ENCODE assay signal across 8 cellular contexts in the genomic region with DNA sequence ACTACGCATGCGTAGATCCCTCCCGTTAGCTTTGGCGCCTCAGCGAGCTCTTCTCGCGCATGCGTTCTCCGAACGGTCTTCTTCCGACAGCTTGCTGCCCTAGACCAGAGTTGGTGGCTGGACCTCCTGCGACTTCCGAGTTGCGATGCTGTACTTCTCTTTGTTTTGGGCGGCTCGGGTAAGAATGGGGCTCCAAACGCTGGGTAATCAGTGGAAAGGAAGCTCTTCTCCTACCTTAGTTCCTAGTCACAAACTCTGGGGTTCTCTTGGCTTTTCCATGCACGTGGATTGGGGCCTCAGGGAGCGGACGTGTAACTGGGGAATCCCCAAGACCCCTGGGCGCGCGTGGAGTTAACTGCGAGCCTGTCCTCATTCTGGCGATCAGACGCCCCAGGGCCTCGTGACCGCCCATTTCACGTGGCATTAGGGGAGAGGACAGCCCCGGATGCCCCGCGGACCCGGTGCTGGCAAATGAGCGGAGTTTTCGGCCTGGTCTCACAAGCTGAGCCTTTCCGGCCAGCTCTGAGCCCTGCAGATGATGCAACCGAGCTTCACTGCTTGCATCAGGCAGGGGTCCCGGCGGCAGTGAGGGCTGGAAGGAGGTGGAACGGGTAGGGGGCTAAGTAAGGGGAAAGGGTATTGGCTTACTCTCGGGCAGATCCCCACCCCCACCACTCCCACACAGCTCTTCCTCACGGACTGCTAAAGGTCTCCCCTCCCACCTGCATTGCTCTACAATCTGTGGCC. TPM values are rescaled to one million over a fixed set of nuclear protein-coding genes. Genes with fewer than 3 reads are reported as not detected.
DNase-seq lines count a peak whose midpoint lies in the region; ATAC-seq and TF ChIP-seq lines count a peak whose summit lies in the region.

A gene (plus strand): TSS at position 78 of the 747 bp plus-strand sequence. CDS start 68 bp downstream, at position 146.

- CTCF ChIA-PET in HEK293T (lab: Yijun Ruan, JAX) = interaction anchor here (0.6 to 2.5 kb wide), 5 partner anchors 10 to 1151 kb away, joined by 3 to 21 read pairs (median 15); no protein-coding TSS in a partner anchor

- H3K27ac ChIP-seq in temporal lobe (ENCODE audit: low read depth, low read length) = no peak within 1 kb of the TSS

- H3K27me3 Mint-ChIP-seq in glutamatergic neuron (ENCODE audit: unreplicated experiment) = peaks cover 31% of the 10 kb centered on the region

- H3K4me3 Mint-ChIP-seq in glutamatergic neuron (ENCODE audit: unreplicated experiment) = peak within 1 kb of the TSS; percentile 98

- POLR2A ChIA-PET in HEK293T (lab: Yijun Ruan, JAX) = interaction anchor here (0.5 to 5.5 kb wide), 19 partner anchors 8 to 236 kb away, joined by 3 to 87 read pairs (median 4); a partner anchor contains a TSS

- H3K9me3 Mint-ChIP-seq in activated naive CD4-positive, alpha-beta T cell treated with anti-CD3 and anti-CD28 coated beads, Interleukin-2, amount 50 U/mL, for 72 hours = no peaks in the 10 kb centered on the region
- peaks cover 19% of the 10 kb centered on the region for H3K9me3 Mint-ChIP-seq in glutamatergic neuron (ENCODE audit: unreplicated experiment)

- ATAC-seq in SK-N-SH treated with all-trans-retinoic acid at 6 μM for 48 hours (peak; percentile 84), omental fat pad (ENCODE audit: low FRiP score) (peak; percentile 83)
- peak; percentile 65 to 84 for ATAC-seq in activated naive CD4-positive, alpha-beta T cell treated with anti-CD3 and anti-CD28 coated beads, Interleukin-2, amount 50 U/mL, for 72 hours

- H3K27ac Mint-ChIP-seq in activated naive CD4-positive, alpha-beta T cell treated with anti-CD3 and anti-CD28 coated beads, Interleukin-2, amount 50 U/mL, for 72 hours = peak within 1 kb of the TSS; percentile 97 to 99
- peak within 1 kb of the TSS; percentile 95 for H3K27ac Mint-ChIP-seq in glutamatergic neuron (ENCODE audit: unreplicated experiment)

- peaks cover 30% of the 10 kb centered on the region for H3K4me1 Mint-ChIP-seq in glutamatergic neuron (ENCODE audit: low read depth, unreplicated experiment)

- DNase-seq in GF-D8 (lab: John Stamatoyannopoulos, UW) (peak; percentile 91), HEK293T (ENCODE audit: extremely low spot score) (peak; percentile 99), NCI-H1092 treated with DMSO at 0.1 percent for 48 hours (lab: John Stamatoyannopoulos, UW) (peak; percentile 90), glutamatergic neuron (peak; percentile 94), omental fat pad (ENCODE audit: low spot score) (peak; percentile 55)
- DNase-seq in activated naive CD4-positive, alpha-beta T cell treated with anti-CD3 and anti-CD28 coated beads, Interleukin-2, amount 50 U/mL, for 72 hours (ENCODE audit: low spot score in 2 of 2) = peak; percentile 91 to 94

- TF ChIP-seq CTCF in glutamatergic neuron (IDR thresholded peaks at IDR 0.05; ENCODE audit: partially characterized antibody, unreplicated experiment) (no peak), omental fat pad (IDR thresholded peaks at IDR 0.05) (no peak)

- peaks cover 50 to 52% of the 10 kb centered on the region in 2 donors for H3K36me3 Mint-ChIP-seq in activated naive CD4-positive, alpha-beta T cell treated with anti-CD3 and anti-CD28 coated beads, Interleukin-2, amount 50 U/mL, for 72 hours
- no peaks in the 10 kb centered on the region for H3K36me3 Mint-ChIP-seq in glutamatergic neuron (ENCODE audit: unreplicated experiment)

TF ChIP-seq in HEK293T, 16 proteins besides CTCF, POLR2A, EP300 and RAD21:
- TF ChIP-seq CTBP1 (IDR thresholded peaks at IDR 0.05; ENCODE audit: borderline replicate concordance) = no peak
- TF ChIP-seq L3MBTL2 (conservative IDR thresholded peaks at IDR 0.05) = peak; percentile 77
- no peak for TF ChIP-seq BHLHE40 (IDR thresholded peaks at IDR 0.05; ENCODE audit: borderline replicate concordance)
- no peak for TF ChIP-seq LEF1 (IDR thresholded peaks at IDR 0.05; ENCODE audit: borderline replicate concordance)
- no peak for TF ChIP-seq ARNT (IDR thresholded peaks at IDR 0.05)
- TF ChIP-seq TARDBP (IDR thresholded peaks at IDR 0.05) = no peak

TF ChIP-seq in SK-N-SH treated with all-trans-retinoic acid at 6 μM for 48 hours, 23 proteins besides CTCF, POLR2A, EP300 and RAD21:
- TF ChIP-seq TOX (CRISPR knock-in tag; IDR thresholded peaks at IDR 0.05; ENCODE audit: borderline replicate concordance) (no peak), ZNF565 (CRISPR knock-in tag; conservative IDR thresholded peaks at IDR 0.05; ENCODE audit: low read depth) (no peak), CSDC2 (CRISPR knock-in tag; IDR thresholded peaks at IDR 0.05) (no peak), ZC3H10 (CRISPR knock-in tag; IDR thresholded peaks at IDR 0.05) (no peak), BACH2 (CRISPR knock-in tag; IDR thresholded peaks at IDR 0.05; ENCODE audit: borderline replicate concordance) (no peak), PPARA (CRISPR knock-in tag; IDR thresholded peaks at IDR 0.05; ENCODE audit: borderline replicate concordance) (no peak), ZFP30 (CRISPR knock-in tag; IDR thresholded peaks at IDR 0.05) (no peak), ZNF70 (CRISPR knock-in tag; IDR thresholded peaks at IDR 0.05) (no peak), RARB (CRISPR knock-in tag; IDR thresholded peaks at IDR 0.05) (no peak), ZFP3 (CRISPR knock-in tag; IDR thresholded peaks at IDR 0.05) (no peak)
- TF ChIP-seq, protein P1, sequence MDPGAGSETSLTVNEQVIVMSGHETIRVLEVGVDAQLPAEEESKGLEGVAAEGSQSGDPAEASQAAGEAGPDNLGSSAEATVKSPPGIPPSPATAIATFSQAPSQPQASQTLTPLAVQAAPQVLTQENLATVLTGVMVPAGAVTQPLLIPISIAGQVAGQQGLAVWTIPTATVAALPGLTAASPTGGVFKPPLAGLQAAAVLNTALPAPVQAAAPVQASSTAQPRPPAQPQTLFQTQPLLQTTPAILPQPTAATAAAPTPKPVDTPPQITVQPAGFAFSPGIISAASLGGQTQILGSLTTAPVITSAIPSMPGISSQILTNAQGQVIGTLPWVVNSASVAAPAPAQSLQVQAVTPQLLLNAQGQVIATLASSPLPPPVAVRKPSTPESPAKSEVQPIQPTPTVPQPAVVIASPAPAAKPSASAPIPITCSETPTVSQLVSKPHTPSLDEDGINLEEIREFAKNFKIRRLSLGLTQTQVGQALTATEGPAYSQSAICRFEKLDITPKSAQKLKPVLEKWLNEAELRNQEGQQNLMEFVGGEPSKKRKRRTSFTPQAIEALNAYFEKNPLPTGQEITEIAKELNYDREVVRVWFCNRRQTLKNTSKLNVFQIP (CRISPR knock-in tag; IDR thresholded peaks at IDR 0.05; ENCODE audit: borderline replicate concordance, low read depth) = no peak
- TF ChIP-seq, protein P2, sequence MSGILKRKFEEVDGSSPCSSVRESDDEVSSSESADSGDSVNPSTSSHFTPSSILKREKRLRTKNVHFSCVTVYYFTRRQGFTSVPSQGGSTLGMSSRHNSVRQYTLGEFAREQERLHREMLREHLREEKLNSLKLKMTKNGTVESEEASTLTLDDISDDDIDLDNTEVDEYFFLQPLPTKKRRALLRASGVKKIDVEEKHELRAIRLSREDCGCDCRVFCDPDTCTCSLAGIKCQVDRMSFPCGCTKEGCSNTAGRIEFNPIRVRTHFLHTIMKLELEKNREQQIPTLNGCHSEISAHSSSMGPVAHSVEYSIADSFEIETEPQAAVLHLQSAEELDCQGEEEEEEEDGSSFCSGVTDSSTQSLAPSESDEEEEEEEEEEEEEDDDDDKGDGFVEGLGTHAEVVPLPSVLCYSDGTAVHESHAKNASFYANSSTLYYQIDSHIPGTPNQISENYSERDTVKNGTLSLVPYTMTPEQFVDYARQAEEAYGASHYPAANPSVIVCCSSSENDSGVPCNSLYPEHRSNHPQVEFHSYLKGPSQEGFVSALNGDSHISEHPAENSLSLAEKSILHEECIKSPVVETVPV (CRISPR knock-in tag; IDR thresholded peaks at IDR 0.05) = no peak
- TF ChIP-seq, protein P3, sequence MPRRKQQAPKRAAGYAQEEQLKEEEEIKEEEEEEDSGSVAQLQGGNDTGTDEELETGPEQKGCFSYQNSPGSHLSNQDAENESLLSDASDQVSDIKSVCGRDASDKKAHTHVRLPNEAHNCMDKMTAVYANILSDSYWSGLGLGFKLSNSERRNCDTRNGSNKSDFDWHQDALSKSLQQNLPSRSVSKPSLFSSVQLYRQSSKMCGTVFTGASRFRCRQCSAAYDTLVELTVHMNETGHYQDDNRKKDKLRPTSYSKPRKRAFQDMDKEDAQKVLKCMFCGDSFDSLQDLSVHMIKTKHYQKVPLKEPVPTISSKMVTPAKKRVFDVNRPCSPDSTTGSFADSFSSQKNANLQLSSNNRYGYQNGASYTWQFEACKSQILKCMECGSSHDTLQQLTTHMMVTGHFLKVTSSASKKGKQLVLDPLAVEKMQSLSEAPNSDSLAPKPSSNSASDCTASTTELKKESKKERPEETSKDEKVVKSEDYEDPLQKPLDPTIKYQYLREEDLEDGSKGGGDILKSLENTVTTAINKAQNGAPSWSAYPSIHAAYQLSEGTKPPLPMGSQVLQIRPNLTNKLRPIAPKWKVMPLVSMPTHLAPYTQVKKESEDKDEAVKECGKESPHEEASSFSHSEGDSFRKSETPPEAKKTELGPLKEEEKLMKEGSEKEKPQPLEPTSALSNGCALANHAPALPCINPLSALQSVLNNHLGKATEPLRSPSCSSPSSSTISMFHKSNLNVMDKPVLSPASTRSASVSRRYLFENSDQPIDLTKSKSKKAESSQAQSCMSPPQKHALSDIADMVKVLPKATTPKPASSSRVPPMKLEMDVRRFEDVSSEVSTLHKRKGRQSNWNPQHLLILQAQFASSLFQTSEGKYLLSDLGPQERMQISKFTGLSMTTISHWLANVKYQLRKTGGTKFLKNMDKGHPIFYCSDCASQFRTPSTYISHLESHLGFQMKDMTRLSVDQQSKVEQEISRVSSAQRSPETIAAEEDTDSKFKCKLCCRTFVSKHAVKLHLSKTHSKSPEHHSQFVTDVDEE (CRISPR knock-in tag; IDR thresholded peaks at IDR 0.05) = no peak

RNA-seq across cellular contexts. Expression of the gene that starts here (rescaled TPM):
- total RNA-seq in activated naive CD4-positive, alpha-beta T cell treated with anti-CD3 and anti-CD28 coated beads, Interleukin-2, amount 50 U/mL, for 72 hours = 100 to 1,000 TPM; 360 to 376 TPM
- total RNA-seq in glutamatergic neuron (ENCODE audit: unreplicated experiment) (165 TPM), omental fat pad (10 to 100 TPM; 45.2 to 66.4 (median 55.0) TPM), temporal lobe (20.2 TPM)
